Comparison of ENCODE assay signal across 2 cellular contexts in genomic region chr2:37215255-37215654, GRCh38.
TF ChIP-seq lines count a peak whose summit lies in the region.

No MANE protein-coding gene starts in this region.

TF ChIP-seq in GM23338, 12 proteins besides CTCF, POLR2A, EP300 and RAD21 (continued from another document):
- TF ChIP-seq, protein P1, sequence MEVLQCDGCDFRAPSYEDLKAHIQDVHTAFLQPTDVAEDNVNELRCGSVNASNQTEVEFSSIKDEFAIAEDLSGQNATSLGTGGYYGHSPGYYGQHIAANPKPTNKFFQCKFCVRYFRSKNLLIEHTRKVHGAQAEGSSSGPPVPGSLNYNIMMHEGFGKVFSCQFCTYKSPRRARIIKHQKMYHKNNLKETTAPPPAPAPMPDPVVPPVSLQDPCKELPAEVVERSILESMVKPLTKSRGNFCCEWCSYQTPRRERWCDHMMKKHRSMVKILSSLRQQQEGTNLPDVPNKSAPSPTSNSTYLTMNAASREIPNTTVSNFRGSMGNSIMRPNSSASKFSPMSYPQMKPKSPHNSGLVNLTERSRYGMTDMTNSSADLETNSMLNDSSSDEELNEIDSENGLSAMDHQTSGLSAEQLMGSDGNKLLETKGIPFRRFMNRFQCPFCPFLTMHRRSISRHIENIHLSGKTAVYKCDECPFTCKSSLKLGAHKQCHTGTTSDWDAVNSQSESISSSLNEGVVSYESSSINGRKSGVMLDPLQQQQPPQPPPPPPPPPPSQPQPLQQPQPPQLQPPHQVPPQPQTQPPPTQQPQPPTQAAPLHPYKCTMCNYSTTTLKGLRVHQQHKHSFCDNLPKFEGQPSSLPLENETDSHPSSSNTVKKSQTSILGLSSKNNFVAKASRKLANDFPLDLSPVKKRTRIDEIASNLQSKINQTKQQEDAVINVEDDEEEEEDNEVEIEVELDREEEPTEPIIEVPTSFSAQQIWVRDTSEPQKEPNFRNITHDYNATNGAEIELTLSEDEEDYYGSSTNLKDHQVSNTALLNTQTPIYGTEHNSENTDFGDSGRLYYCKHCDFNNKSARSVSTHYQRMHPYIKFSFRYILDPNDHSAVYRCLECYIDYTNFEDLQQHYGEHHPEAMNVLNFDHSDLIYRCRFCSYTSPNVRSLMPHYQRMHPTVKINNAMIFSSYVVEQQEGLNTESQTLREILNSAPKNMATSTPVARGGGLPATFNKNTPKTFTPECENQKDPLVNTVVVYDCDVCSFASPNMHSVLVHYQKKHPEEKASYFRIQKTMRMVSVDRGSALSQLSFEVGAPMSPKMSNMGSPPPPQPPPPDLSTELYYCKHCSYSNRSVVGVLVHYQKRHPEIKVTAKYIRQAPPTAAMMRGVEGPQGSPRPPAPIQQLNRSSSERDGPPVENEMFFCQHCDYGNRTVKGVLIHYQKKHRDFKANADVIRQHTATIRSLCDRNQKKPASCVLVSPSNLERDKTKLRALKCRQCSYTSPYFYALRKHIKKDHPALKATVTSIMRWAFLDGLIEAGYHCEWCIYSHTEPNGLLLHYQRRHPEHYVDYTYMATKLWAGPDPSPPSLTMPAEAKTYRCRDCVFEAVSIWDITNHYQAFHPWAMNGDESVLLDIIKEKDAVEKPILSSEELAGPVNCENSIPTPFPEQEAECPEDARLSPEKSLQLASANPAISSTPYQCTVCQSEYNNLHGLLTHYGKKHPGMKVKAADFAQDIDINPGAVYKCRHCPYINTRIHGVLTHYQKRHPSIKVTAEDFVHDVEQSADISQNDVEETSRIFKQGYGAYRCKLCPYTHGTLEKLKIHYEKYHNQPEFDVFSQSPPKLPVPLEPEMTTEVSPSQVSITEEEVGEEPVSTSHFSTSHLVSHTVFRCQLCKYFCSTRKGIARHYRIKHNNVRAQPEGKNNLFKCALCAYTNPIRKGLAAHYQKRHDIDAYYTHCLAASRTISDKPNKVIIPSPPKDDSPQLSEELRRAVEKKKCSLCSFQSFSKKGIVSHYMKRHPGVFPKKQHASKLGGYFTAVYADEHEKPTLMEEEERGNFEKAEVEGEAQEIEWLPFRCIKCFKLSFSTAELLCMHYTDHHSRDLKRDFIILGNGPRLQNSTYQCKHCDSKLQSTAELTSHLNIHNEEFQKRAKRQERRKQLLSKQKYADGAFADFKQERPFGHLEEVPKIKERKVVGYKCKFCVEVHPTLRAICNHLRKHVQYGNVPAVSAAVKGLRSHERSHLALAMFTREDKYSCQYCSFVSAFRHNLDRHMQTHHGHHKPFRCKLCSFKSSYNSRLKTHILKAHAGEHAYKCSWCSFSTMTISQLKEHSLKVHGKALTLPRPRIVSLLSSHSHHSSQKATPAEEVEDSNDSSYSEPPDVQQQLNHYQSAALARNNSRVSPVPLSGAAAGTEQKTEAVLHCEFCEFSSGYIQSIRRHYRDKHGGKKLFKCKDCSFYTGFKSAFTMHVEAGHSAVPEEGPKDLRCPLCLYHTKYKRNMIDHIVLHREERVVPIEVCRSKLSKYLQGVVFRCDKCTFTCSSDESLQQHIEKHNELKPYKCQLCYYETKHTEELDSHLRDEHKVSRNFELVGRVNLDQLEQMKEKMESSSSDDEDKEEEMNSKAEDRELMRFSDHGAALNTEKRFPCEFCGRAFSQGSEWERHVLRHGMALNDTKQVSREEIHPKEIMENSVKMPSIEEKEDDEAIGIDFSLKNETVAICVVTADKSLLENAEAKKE (CRISPR knock-in tag; IDR thresholded peaks at IDR 0.05), result no peak
- TF ChIP-seq ZNF331 (CRISPR knock-in tag; IDR thresholded peaks at IDR 0.05; ENCODE audit: low read depth) (no peak), JUNB (IDR thresholded peaks at IDR 0.05; ENCODE audit: unreplicated experiment) (no peak), ZNF114 (CRISPR knock-in tag; IDR thresholded peaks at IDR 0.05) (no peak), POLR2AphosphoS5 (IDR thresholded peaks at IDR 0.05; ENCODE audit: low read depth) (no peak), REST (IDR thresholded peaks at IDR 0.05; ENCODE audit: unreplicated experiment) (no peak), EZH2phosphoT487 (IDR thresholded peaks at IDR 0.05; ENCODE audit: unreplicated experiment) (no peak), EZH2 (IDR thresholded peaks at IDR 0.05; ENCODE audit: low read depth, unreplicated experiment) (no peak), CREB1 (CRISPR knock-in tag; IDR thresholded peaks at IDR 0.05; ENCODE audit: low read depth) (no peak)
- TF ChIP-seq, protein P2, sequence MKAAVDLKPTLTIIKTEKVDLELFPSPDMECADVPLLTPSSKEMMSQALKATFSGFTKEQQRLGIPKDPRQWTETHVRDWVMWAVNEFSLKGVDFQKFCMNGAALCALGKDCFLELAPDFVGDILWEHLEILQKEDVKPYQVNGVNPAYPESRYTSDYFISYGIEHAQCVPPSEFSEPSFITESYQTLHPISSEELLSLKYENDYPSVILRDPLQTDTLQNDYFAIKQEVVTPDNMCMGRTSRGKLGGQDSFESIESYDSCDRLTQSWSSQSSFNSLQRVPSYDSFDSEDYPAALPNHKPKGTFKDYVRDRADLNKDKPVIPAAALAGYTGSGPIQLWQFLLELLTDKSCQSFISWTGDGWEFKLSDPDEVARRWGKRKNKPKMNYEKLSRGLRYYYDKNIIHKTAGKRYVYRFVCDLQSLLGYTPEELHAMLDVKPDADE (IDR thresholded peaks at IDR 0.05), result no peak

TF ChIP-seq in WTC11, 78 proteins besides CTCF, POLR2A, EP300 and RAD21 (continued from another document):
- TF ChIP-seq, protein P3, sequence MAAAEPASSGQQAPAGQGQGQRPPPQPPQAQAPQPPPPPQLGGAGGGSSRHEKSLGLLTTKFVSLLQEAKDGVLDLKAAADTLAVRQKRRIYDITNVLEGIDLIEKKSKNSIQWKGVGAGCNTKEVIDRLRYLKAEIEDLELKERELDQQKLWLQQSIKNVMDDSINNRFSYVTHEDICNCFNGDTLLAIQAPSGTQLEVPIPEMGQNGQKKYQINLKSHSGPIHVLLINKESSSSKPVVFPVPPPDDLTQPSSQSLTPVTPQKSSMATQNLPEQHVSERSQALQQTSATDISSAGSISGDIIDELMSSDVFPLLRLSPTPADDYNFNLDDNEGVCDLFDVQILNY (CRISPR knock-in tag; IDR thresholded peaks at IDR 0.05), result no peak
